In genomic region chr1:227343727-227344551, GRCh38 we compare ENCODE assay signal across 14 cellular contexts. TPM values are rescaled to one million over a fixed set of nuclear protein-coding genes. Genes with fewer than 3 reads are reported as not detected.
A peak's percentile ranks its signal among the peaks of the same experiment; 100 is the strongest.
DNase-seq lines count a peak whose midpoint lies in the region; ATAC-seq and TF ChIP-seq lines count a peak whose summit lies in the region.
"Had no signal": no experiment of that assay in that cellular context is flagged by ENCODE, and none has a peak within 500 bp of the region (broad histone marks: within the 10 kb centered on the region; RNA-seq: fewer than 3 reads in every experiment).

No MANE protein-coding gene starts in this region.

- no peaks in the 10 kb centered on the region for H3K27me3 Mint-ChIP-seq in type B pancreatic cell

- no peak for TF ChIP-seq CTCF in gastrocnemius medialis (IDR thresholded peaks at IDR 0.05 in 4 of 5, conservative IDR thresholded peaks at IDR 0.05 in 1 of 5)
- no peak for TF ChIP-seq CTCF in type B pancreatic cell (conservative IDR thresholded peaks at IDR 0.05)

- peak; percentile 53 for DNase-seq in H4 (ENCODE audit: low spot score)
- peak; percentile 81 for DNase-seq in fibroblast of the conjunctiva (ENCODE audit: low read depth)
- no peak for DNase-seq in gastrocnemius medialis
- DNase-seq in type B pancreatic cell (ENCODE audit: extremely low spot score, unreplicated experiment) = no peak
- no peak for DNase-seq in Ammon's horn (ENCODE audit: low spot score)
- no peak for DNase-seq in SHP77 treated with DMSO at 0.1 percent for 48 hours (lab: John Stamatoyannopoulos, UW)
- DNase-seq: activated T-cell treated with anti-CD3 and anti-CD28 coated beads, Interleukin-2, amount 50 U/mL, for 1 hour; immature natural killer cell; NCI-H345; T-helper 17 cell had no signal

- no peaks in the 10 kb centered on the region for H3K9me3 Mint-ChIP-seq in type B pancreatic cell

- H3K27me3 ChIP-seq in gastrocnemius medialis = no peaks in the 10 kb centered on the region

- TF ChIP-seq POLR2A in gastrocnemius medialis (IDR thresholded peaks at IDR 0.05) = no peak

- in situ Hi-C loops in gastrocnemius medialis (cut with MboI; ENCODE audit: low sequenced_read_pairs in 4 of 4) = no loop called here

- no peaks in the 10 kb centered on the region for H3K9me3 ChIP-seq in gastrocnemius medialis

- H3K4me3 ChIP-seq in gastrocnemius medialis = no peak overlapping the region
- H3K4me3 ChIP-seq: coronary artery had no signal

- H3K27ac ChIP-seq in gastrocnemius medialis = no peak overlapping the region
- H3K27ac ChIP-seq: coronary artery, parathyroid adenoma had no signal

- no peak overlapping the region for H3K27ac Mint-ChIP-seq in type B pancreatic cell
- H3K27ac Mint-ChIP-seq: immature natural killer cell, T-helper 17 cell had no signal

- peaks cover 11% of the 10 kb centered on the region for H3K4me1 Mint-ChIP-seq in type B pancreatic cell (ENCODE audit: unreplicated experiment)
- H3K4me1 Mint-ChIP-seq: immature natural killer cell, T-helper 17 cell had no signal

- H3K4me3 Mint-ChIP-seq in type B pancreatic cell = no peak overlapping the region
- H3K4me3 Mint-ChIP-seq: immature natural killer cell, T-helper 17 cell had no signal

- no peaks in the 10 kb centered on the region for H3K36me3 Mint-ChIP-seq in type B pancreatic cell
- H3K36me3 Mint-ChIP-seq: immature natural killer cell had no signal

- H3K4me1 ChIP-seq in gastrocnemius medialis = peaks cover 0 to 6% of the 10 kb centered on the region in 2 donors
- H3K4me1 ChIP-seq: parathyroid adenoma had no signal

- intact Hi-C loops in gastrocnemius medialis (cut with DNase I; ENCODE audit: low total_unique reads) = no loop called here

- H3K36me3 ChIP-seq in gastrocnemius medialis = no peaks in the 10 kb centered on the region

- peak; percentile 93 for ATAC-seq in SK-N-SH treated with all-trans-retinoic acid at 6 μM for 48 hours
- ATAC-seq in gastrocnemius medialis = peak; percentile 49 to 63
- ATAC-seq in HG03280 (IDR thresholded peaks at IDR 0.05; ENCODE audit: unreplicated experiment) = no peak
- ATAC-seq: T-helper 17 cell had no signal

TF ChIP-seq in SK-N-SH treated with all-trans-retinoic acid at 6 μM for 48 hours, 23 proteins besides CTCF, POLR2A, EP300 and RAD21:
- no peak for TF ChIP-seq TCF4 (CRISPR knock-in tag; IDR thresholded peaks at IDR 0.05; ENCODE audit: borderline replicate concordance)
- no peak for TF ChIP-seq CSDC2 (CRISPR knock-in tag; IDR thresholded peaks at IDR 0.05)
- 0 out of 2 replicates have a peak, but pooled peaks have one; percentile 3 for TF ChIP-seq TOX (CRISPR knock-in tag; IDR thresholded peaks at IDR 0.05; ENCODE audit: borderline replicate concordance)
- TF ChIP-seq ZNF565 (CRISPR knock-in tag; conservative IDR thresholded peaks at IDR 0.05; ENCODE audit: low read depth) = no peak

RNA-seq across cellular contexts. Expression of gene CDC42BPA, which starts 25.6 kb away (rescaled TPM):
- 7.5 and 13.5 TPM in 2 replicates for total RNA-seq in H4 (2014; rRNA removed; shearing (Covaris generic))
- total RNA-seq in gastrocnemius medialis (10 to 100 TPM; 13.9 to 30.6 (median 16.6) TPM), type B pancreatic cell (ENCODE audit: low replicate concordance) (18.5 and 33.8 TPM in 2 replicates)

Comparison
In these comparisons a context has a peak if more than half of its experiments do, and no peak if none do; other contexts are left out.
1. DNase-seq: peak in H4 (single experiment) and fibroblast of the conjunctiva (single experiment); none in gastrocnemius medialis (0 of 2), type B pancreatic cell (single experiment), Ammon's horn (single experiment) and SHP77 treated with DMSO at 0.1 percent for 48 hours (single experiment).